In genomic region chr11:132595711-132596111, GRCh38 we compare ENCODE assay signal across 16 cellular contexts.
A peak's percentile ranks its signal among the peaks of the same experiment; 100 is the strongest.
DNase-seq lines count a peak whose midpoint lies in the region; TF ChIP-seq lines count a peak whose summit lies in the region.
"Had no signal": no experiment of that assay in that cellular context is flagged by ENCODE, and none has a peak within 500 bp of the region (broad histone marks: within the 10 kb centered on the region; RNA-seq: fewer than 3 reads in every experiment).

No MANE protein-coding gene starts in this region.

- H3K27me3 ChIP-seq in fibroblast of lung (ENCODE audit: control insufficient read depth, insufficient read depth, low read length) = no peaks in the 10 kb centered on the region
- H3K27me3 ChIP-seq in BE2C = no peaks in the 10 kb centered on the region
- no peaks in the 10 kb centered on the region; the same call in 1 of the 2 replicates for H3K27me3 ChIP-seq in GM23248 (replicated peaks; ENCODE audit: insufficient read depth)
- H3K27me3 ChIP-seq: heart left ventricle had no signal

- DNase-seq in COR-L47 (lab: John Stamatoyannopoulos, UW) (peak; percentile 69), NCI-H1092 treated with DMSO at 0.1 percent for 48 hours (lab: John Stamatoyannopoulos, UW) (peak; percentile 85), SK-N-DZ (ENCODE audit: low spot score) (peak; percentile 5), fibroblast of lung (ENCODE audit: low read depth in 2 of 2) (peak; percentile 16 to 79), NCI-H1694 treated with DMSO at 0.1 percent for 48 hours (lab: John Stamatoyannopoulos, UW) (no peak), BE2C (no peak), GM23248 (no peak)
- no peak for DNase-seq in stimulated activated CD4-positive, alpha-beta T cell treated with anti-CD3 and anti-CD28 coated beads, Interleukin-2, amount 100 ng/mL, for 24 hours
- DNase-seq: activated CD4-positive, CD25-positive, alpha-beta regulatory T cell treated with anti-CD3 and anti-CD28 coated beads, Interleukin-2, amount 50 U/mL, for 72 hours; activated CD8-positive, alpha-beta memory T cell treated with anti-CD3 and anti-CD28 coated beads for 24 hours; activated naive CD8-positive, alpha-beta T cell treated with anti-CD3 and anti-CD28 coated beads for 36 hours; heart left ventricle; left ventricle myocardium superior; NCI-H187 treated with DMSO at 0.1 percent for 48 hours; NCI-H526 treated with DMSO at 0.1 percent for 48 hours had no signal

- H3K4me1 ChIP-seq in fibroblast of lung (ENCODE audit: control insufficient read depth, extremely low read depth, insufficient read depth, low read length) (peaks cover 2% of the 10 kb centered on the region), BE2C (no peaks in the 10 kb centered on the region), GM23248 (ENCODE audit: insufficient read depth) (no peaks in the 10 kb centered on the region)

- no peak overlapping the region for H3K9ac ChIP-seq in fibroblast of lung (ENCODE audit: insufficient read depth, low read length)
- H3K9ac ChIP-seq in GM23248 = no peak overlapping the region

- no peaks in the 10 kb centered on the region for H3K9me2 ChIP-seq in GM23248 (ENCODE audit: insufficient read depth)

- H2AFZ ChIP-seq in fibroblast of lung (ENCODE audit: low read length) (no peak overlapping the region), GM23248 (no peak overlapping the region)

- 17 to 33% methylated on average over 1 of the region's 1 CpG for WGBS in GM23248 (ENCODE audit: low coverage in 1 of 2, low lambda C conversion rate in 2 of 2, missing lambda C conversion rate in 2 of 2), 2 experiments

- H3K27ac ChIP-seq in fibroblast of lung (ENCODE audit: insufficient read depth, low read length) (no peak overlapping the region), GM23248 (no peak overlapping the region)
- H3K27ac ChIP-seq: esophagus muscularis mucosa, heart left ventricle had no signal

- in situ Hi-C loops in GM23248 (cut with MboI) = no loop called here

- H3K9me3 ChIP-seq in fibroblast of lung (ENCODE audit: control insufficient read depth, insufficient read depth, low read depth, low read length) (no peaks in the 10 kb centered on the region), BE2C (no peaks in the 10 kb centered on the region; the same call in 1 of the 2 replicates), GM23248 (ENCODE audit: low read depth) (no peaks in the 10 kb centered on the region)
- H3K9me3 ChIP-seq: esophagus muscularis mucosa, heart left ventricle had no signal

- no peak overlapping the region for H3K4me2 ChIP-seq in fibroblast of lung (ENCODE audit: extremely low read depth, insufficient read depth, low read length)
- H3K4me2 ChIP-seq in GM23248 (ENCODE audit: unreplicated experiment) = no peak overlapping the region

- H4K20me1 ChIP-seq in fibroblast of lung (ENCODE audit: control insufficient read depth, extremely low read depth, insufficient read depth, low read length) = no peaks in the 10 kb centered on the region
- H4K20me1 ChIP-seq in GM23248 (ENCODE audit: insufficient read depth) = no peaks in the 10 kb centered on the region

- no peak overlapping the region for H3K4me3 ChIP-seq in fibroblast of lung (replicated peaks in 1 of 4; ENCODE audit: control extremely low read depth in 1 of 4, insufficient read depth in 1 of 4, low read depth in 3 of 4, low read length in 4 of 4)
- no peak overlapping the region for H3K4me3 ChIP-seq in BE2C (ENCODE audit: low read depth, low read length)
- H3K4me3 ChIP-seq in GM23248 = no peak overlapping the region
- H3K4me3 ChIP-seq: esophagus muscularis mucosa, heart left ventricle had no signal

- no peaks in the 10 kb centered on the region for H3K79me2 ChIP-seq in fibroblast of lung (ENCODE audit: control insufficient read depth, insufficient read depth, low read length)
- H3K79me2 ChIP-seq in GM23248 (ENCODE audit: insufficient read depth) = no peaks in the 10 kb centered on the region

- no peak for TF ChIP-seq CTCF in fibroblast of lung (conservative IDR thresholded peaks at IDR 0.05 in 1 of 2, IDR thresholded peaks at IDR 0.05 in 1 of 2; ENCODE audit: low read depth in 1 of 2, low read length in 2 of 2)
- no peak for TF ChIP-seq CTCF in BE2C (IDR thresholded peaks at IDR 0.05; ENCODE audit: low read depth, low read length)

- H3F3A ChIP-seq in GM23248 (ENCODE audit: insufficient read depth) = no peaks in the 10 kb centered on the region

- H3K36me3 ChIP-seq in fibroblast of lung (ENCODE audit: control insufficient read depth, insufficient read depth, low read length) (no peaks in the 10 kb centered on the region), BE2C (no peaks in the 10 kb centered on the region), GM23248 (ENCODE audit: low read depth) (no peaks in the 10 kb centered on the region)
- H3K36me3 ChIP-seq: esophagus muscularis mucosa, heart left ventricle had no signal

Comparison
In these comparisons a context has a peak if more than half of its experiments do, and no peak if none do; other contexts are left out.
1. DNase-seq: peak in COR-L47 (single experiment), NCI-H1092 treated with DMSO at 0.1 percent for 48 hours (single experiment), SK-N-DZ (single experiment) and fibroblast of lung (2 of 2); none in NCI-H1694 treated with DMSO at 0.1 percent for 48 hours (single experiment), BE2C (single experiment), stimulated activated CD4-positive, alpha-beta T cell treated with anti-CD3 and anti-CD28 coated beads, Interleukin-2, amount 100 ng/mL, for 24 hours (0 of 2) and GM23248 (single experiment).